Comparison of ENCODE assay signal across 1 cellular context in genomic region chr19:48881741-48882657, GRCh38.
TF ChIP-seq lines count a peak whose summit lies in the region.

No MANE protein-coding gene starts in this region.

TF ChIP-seq in K562, 482 proteins besides CTCF, POLR2A, EP300 and RAD21 (continues in another document):
- peak; percentile 79; the same call in 1 of the 2 replicates for TF ChIP-seq ZBTB9 (CRISPR knock-in tag; IDR thresholded peaks at IDR 0.05)
- TF ChIP-seq PTTG1 (tag; IDR thresholded peaks at IDR 0.05; ENCODE audit: low read depth): peak; percentile 95
- TF ChIP-seq NONO (IDR thresholded peaks at IDR 0.05; ENCODE audit: low read depth in 2 of 2, low read length in 1 of 2): no peak
- no peak for TF ChIP-seq FOSL1 (tag; conservative IDR thresholded peaks at IDR 0.05)
- peak; percentile 84 for TF ChIP-seq TEAD2 (tag; IDR thresholded peaks at IDR 0.05)
- peak; percentile 65 for TF ChIP-seq ATF4 (CRISPR knock-in tag; IDR thresholded peaks at IDR 0.05)
- peak; percentile 92 for TF ChIP-seq ZNF644 (tag; IDR thresholded peaks at IDR 0.05; ENCODE audit: low read depth)
- TF ChIP-seq DPF2 (IDR thresholded peaks at IDR 0.05): no peak
- no peak for TF ChIP-seq CBX2 (IDR thresholded peaks at IDR 0.05; ENCODE audit: insufficient read depth, low read length, poor library complexity, severe bottlenecking)
- peak in 1 of 3 experiments; percentile 57 for TF ChIP-seq YY1 (IDR thresholded peaks at IDR 0.05; ENCODE audit: borderline replicate concordance in 1 of 3, control insufficient read depth in 1 of 3, extremely low read depth in 1 of 3, insufficient read depth in 3 of 3, insufficient read length in 1 of 3, insufficient replicate concordance in 2 of 3, low read depth in 1 of 3, low read length in 2 of 3)
- no peak for TF ChIP-seq RBM34 (IDR thresholded peaks at IDR 0.05; ENCODE audit: borderline replicate concordance, insufficient read depth, low read length)
- no peak for TF ChIP-seq STAG1 (CRISPR knock-in tag; IDR thresholded peaks at IDR 0.05; ENCODE audit: borderline replicate concordance)
- TF ChIP-seq CHD2 (IDR thresholded peaks at IDR 0.05; ENCODE audit: low read depth, low read length): no peak
- peak; percentile 94 for TF ChIP-seq KLF6 (CRISPR knock-in tag; IDR thresholded peaks at IDR 0.05; ENCODE audit: borderline replicate concordance)
- no peak for TF ChIP-seq FUS (optimal IDR thresholded peaks at IDR 0.05; ENCODE audit: low read depth, low read length)
- no peak for TF ChIP-seq ARID3B (CRISPR knock-in tag; IDR thresholded peaks at IDR 0.05; ENCODE audit: borderline replicate concordance)
- peak; percentile 72 for TF ChIP-seq TAF7 (tag; IDR thresholded peaks at IDR 0.05)
- TF ChIP-seq KLF13 (tag; IDR thresholded peaks at IDR 0.05; ENCODE audit: borderline replicate concordance, low read depth): peak; percentile 80; the same call in 1 of the 2 replicates
- no peak for TF ChIP-seq PKNOX1 (IDR thresholded peaks at IDR 0.05)
- no peak for TF ChIP-seq WHSC1 (IDR thresholded peaks at IDR 0.05; ENCODE audit: low read length)
- no peak; the same call in 1 of the 2 replicates for TF ChIP-seq ZNF133 (CRISPR knock-in tag; IDR thresholded peaks at IDR 0.05)
- no peak for TF ChIP-seq KDM5B (IDR thresholded peaks at IDR 0.05; ENCODE audit: insufficient replicate concordance, low read depth, low read length)
- TF ChIP-seq BCOR (IDR thresholded peaks at IDR 0.05): no peak
- TF ChIP-seq GATAD2A (IDR thresholded peaks at IDR 0.05): no peak
- peak; percentile 90 for TF ChIP-seq ZNF584 (CRISPR knock-in tag; IDR thresholded peaks at IDR 0.05; ENCODE audit: low read depth)
- TF ChIP-seq ELF4 (CRISPR knock-in tag; IDR thresholded peaks at IDR 0.05): no peak
- TF ChIP-seq CHD7 (IDR thresholded peaks at IDR 0.05; ENCODE audit: low read depth, low read length): no peak
- no peak for TF ChIP-seq ZFP91 (CRISPR knock-in tag; IDR thresholded peaks at IDR 0.05)
- TF ChIP-seq ZSCAN32 (CRISPR knock-in tag; IDR thresholded peaks at IDR 0.05): no peak
- TF ChIP-seq TGIF2 (CRISPR knock-in tag; IDR thresholded peaks at IDR 0.05): no peak
- peak; percentile 93 for TF ChIP-seq ZNF175 (CRISPR knock-in tag; IDR thresholded peaks at IDR 0.05; ENCODE audit: low read depth)
- TF ChIP-seq ZFX (CRISPR knock-in tag; IDR thresholded peaks at IDR 0.05): no peak
- TF ChIP-seq NR1H2 (CRISPR knock-in tag; IDR thresholded peaks at IDR 0.05): 0 out of 2 replicates have a peak, but pooled peaks have one; percentile 51
- peak; percentile 76 for TF ChIP-seq ZBTB12 (CRISPR knock-in tag; IDR thresholded peaks at IDR 0.05)
- no peak for TF ChIP-seq ZBTB7A (IDR thresholded peaks at IDR 0.05; ENCODE audit: borderline replicate concordance, control insufficient read depth, low read depth, low read length)
- no peak for TF ChIP-seq ARID1B (IDR thresholded peaks at IDR 0.05)
- no peak for TF ChIP-seq ZNF174 (CRISPR knock-in tag; IDR thresholded peaks at IDR 0.05)
- TF ChIP-seq SLC30A9 (CRISPR knock-in tag; IDR thresholded peaks at IDR 0.05): peak; percentile 68; the same call in 1 of the 2 replicates
- TF ChIP-seq PHB2 (IDR thresholded peaks at IDR 0.05; ENCODE audit: low read depth): no peak
- TF ChIP-seq MITF (IDR thresholded peaks at IDR 0.05): no peak
- TF ChIP-seq RFX5 (IDR thresholded peaks at IDR 0.05; ENCODE audit: low read depth, low read length): no peak
- TF ChIP-seq RBM39 (optimal IDR thresholded peaks at IDR 0.05; ENCODE audit: low read depth, low read length): no peak
